Comparison of ENCODE assay signal across 14 cellular contexts in genomic region chr17:66507982-66508760, GRCh38.
DNase-seq lines count a peak whose midpoint lies in the region; ATAC-seq and TF ChIP-seq lines count a peak whose summit lies in the region.
"Had no signal": no experiment of that assay in that cellular context is flagged by ENCODE, and none has a peak within 500 bp of the region (broad histone marks: within the 10 kb centered on the region; RNA-seq: fewer than 3 reads in every experiment).

No MANE protein-coding gene starts in this region.

- H3K9me3 Mint-ChIP-seq in activated CD4-positive, alpha-beta T cell treated with anti-CD3 and anti-CD28 coated beads for 36 hours (ENCODE audit: low read depth) = no peaks in the 10 kb centered on the region
- H3K9me3 Mint-ChIP-seq in activated CD8-positive, alpha-beta T cell treated with anti-CD3 and anti-CD28 coated beads for 36 hours = no peaks in the 10 kb centered on the region
- H3K9me3 Mint-ChIP-seq: effector memory CD8-positive, alpha-beta T cell; neural crest cell had no signal

- H3K27ac ChIP-seq in foreskin keratinocyte (peak overlapping the region; percentile 81), stomach smooth muscle (ENCODE audit: low read length) (peak overlapping the region; percentile 7)
- H3K27ac ChIP-seq: thoracic aorta had no signal

- H3K27me3 ChIP-seq in foreskin keratinocyte = no peaks in the 10 kb centered on the region
- no peaks in the 10 kb centered on the region for H3K27me3 ChIP-seq in stomach smooth muscle (ENCODE audit: control insufficient read depth in 1 of 2, insufficient read depth in 2 of 2, low read length in 2 of 2)

- H3K36me3 ChIP-seq in stomach smooth muscle (ENCODE audit: control insufficient read depth in 2 of 2, insufficient read depth in 2 of 2, low read length in 2 of 2) = no peaks in the 10 kb centered on the region
- H3K36me3 ChIP-seq: thoracic aorta had no signal

- no peak overlapping the region for H3K4me3 Mint-ChIP-seq in activated CD4-positive, alpha-beta T cell treated with anti-CD3 and anti-CD28 coated beads for 36 hours
- H3K4me3 Mint-ChIP-seq in activated CD8-positive, alpha-beta T cell treated with anti-CD3 and anti-CD28 coated beads for 36 hours = no peak overlapping the region
- H3K4me3 Mint-ChIP-seq: effector memory CD8-positive, alpha-beta T cell; neural crest cell had no signal

- peaks cover 21% of the 10 kb centered on the region for H3K36me3 Mint-ChIP-seq in activated CD4-positive, alpha-beta T cell treated with anti-CD3 and anti-CD28 coated beads for 36 hours (ENCODE audit: low read depth)
- peaks cover 31% of the 10 kb centered on the region for H3K36me3 Mint-ChIP-seq in activated CD8-positive, alpha-beta T cell treated with anti-CD3 and anti-CD28 coated beads for 36 hours (ENCODE audit: low read depth)

- CTCF ChIA-PET in activated CD4-positive, alpha-beta T cell treated with anti-CD3 and anti-CD28 coated beads for 36 hours (lab: Charles Lee) = interaction anchor here (0.6 to 1.8 kb wide), 3 partner anchors 17 to 36 kb away, joined by 3 to 4 read pairs (median 4); no protein-coding TSS in a partner anchor
- CTCF ChIA-PET in activated CD8-positive, alpha-beta T cell treated with anti-CD3 and anti-CD28 coated beads for 36 hours (lab: Charles Lee) = interaction anchor here (0.8 kb wide), 1 partner anchor 58 kb away, joined by 5 read pairs; no protein-coding TSS in a partner anchor

- ATAC-seq in activated CD4-positive, alpha-beta T cell treated with anti-CD3 and anti-CD28 coated beads for 36 hours = no peak
- ATAC-seq in activated CD8-positive, alpha-beta T cell treated with anti-CD3 and anti-CD28 coated beads for 36 hours = no peak
- ATAC-seq in foreskin keratinocyte = no peak
- ATAC-seq in HG02678 (IDR thresholded peaks at IDR 0.05; ENCODE audit: unreplicated experiment) = no peak
- ATAC-seq: effector memory CD8-positive, alpha-beta T cell had no signal

- peak overlapping the region; percentile 93 for H3K27ac Mint-ChIP-seq in activated CD4-positive, alpha-beta T cell treated with anti-CD3 and anti-CD28 coated beads for 36 hours
- H3K27ac Mint-ChIP-seq in activated CD8-positive, alpha-beta T cell treated with anti-CD3 and anti-CD28 coated beads for 36 hours = peak overlapping the region; percentile 92

- peaks cover 64% of the 10 kb centered on the region for H3K4me1 Mint-ChIP-seq in activated CD4-positive, alpha-beta T cell treated with anti-CD3 and anti-CD28 coated beads for 36 hours
- peaks cover 73% of the 10 kb centered on the region for H3K4me1 Mint-ChIP-seq in activated CD8-positive, alpha-beta T cell treated with anti-CD3 and anti-CD28 coated beads for 36 hours (ENCODE audit: low read depth)
- H3K4me1 Mint-ChIP-seq: neural crest cell had no signal

- no peak overlapping the region for H3K9ac ChIP-seq in stomach smooth muscle (ENCODE audit: low read length in 2 of 2)

- no peaks in the 10 kb centered on the region for H3K27me3 Mint-ChIP-seq in activated CD4-positive, alpha-beta T cell treated with anti-CD3 and anti-CD28 coated beads for 36 hours
- no peaks in the 10 kb centered on the region for H3K27me3 Mint-ChIP-seq in activated CD8-positive, alpha-beta T cell treated with anti-CD3 and anti-CD28 coated beads for 36 hours
- H3K27me3 Mint-ChIP-seq: effector memory CD8-positive, alpha-beta T cell had no signal

- DNase-seq in activated CD4-positive, alpha-beta T cell treated with anti-CD3 and anti-CD28 coated beads for 36 hours = no peak
- DNase-seq in activated CD4-positive, alpha-beta T cell treated with anti-CD3 and anti-CD28 coated beads for 48 hours = no peak
- no peak for DNase-seq in activated CD8-positive, alpha-beta T cell treated with anti-CD3 and anti-CD28 coated beads for 36 hours
- DNase-seq in foreskin keratinocyte = no peak
- no peak for DNase-seq in GM19240 (ENCODE audit: insufficient read length, low spot score)
- no peak for DNase-seq in GDM1 (lab: John Stamatoyannopoulos, UW)
- DNase-seq: effector memory CD8-positive, alpha-beta T cell; NCI-H187 treated with DMSO at 0.1 percent for 48 hours; OCI-M1; stimulated activated CD4-positive, alpha-beta T cell treated with anti-CD3 and anti-CD28 coated beads, Interleukin-4, amount 100 ng/mL, for 1 hour had no signal

- POLR2A ChIA-PET in activated CD4-positive, alpha-beta T cell treated with anti-CD3 and anti-CD28 coated beads for 36 hours (lab: Charles Lee) = interaction anchor here (0.6 to 1.0 kb wide), 3 partner anchors 41 to 1481 kb away, joined by 3 read pairs; no protein-coding TSS in a partner anchor
- POLR2A ChIA-PET in activated CD8-positive, alpha-beta T cell treated with anti-CD3 and anti-CD28 coated beads for 36 hours (lab: Charles Lee) = interaction anchor here (0.6 to 0.7 kb wide), 2 partner anchors 41 to 169 kb away, joined by 3 read pairs; no protein-coding TSS in a partner anchor

- H3K4me1 ChIP-seq in foreskin keratinocyte (peaks cover 39% of the 10 kb centered on the region), stomach smooth muscle (ENCODE audit: control insufficient read depth, insufficient read depth, low read length) (peaks cover 22% of the 10 kb centered on the region)

- H3K9me3 ChIP-seq in stomach smooth muscle (ENCODE audit: control insufficient read depth in 2 of 2, low read length in 2 of 2) = no peaks in the 10 kb centered on the region
- H3K9me3 ChIP-seq: thoracic aorta had no signal

- intact Hi-C loops in activated CD4-positive, alpha-beta T cell treated with anti-CD3 and anti-CD28 coated beads for 36 hours (cut with DNase I, micrococcal nuclease) = no loop called here
- intact Hi-C loops in activated CD8-positive, alpha-beta T cell treated with anti-CD3 and anti-CD28 coated beads for 36 hours (cut with micrococcal nuclease) = no loop called here

- TF ChIP-seq CTCF in activated CD8-positive, alpha-beta T cell treated with anti-CD3 and anti-CD28 coated beads for 36 hours (IDR thresholded peaks at IDR 0.05) = no peak
- TF ChIP-seq CTCF in foreskin keratinocyte (conservative IDR thresholded peaks at IDR 0.05) = no peak

- peak overlapping the region in 1 of 2 donors; percentile 4 for H3K4me3 ChIP-seq in stomach smooth muscle (ENCODE audit: low read length in 2 of 2)
- H3K4me3 ChIP-seq: thoracic aorta had no signal
